Comparison of ENCODE assay signal across 10 cellular contexts in genomic region chr9:133195029-133195428, GRCh38. TPM values are rescaled to one million over a fixed set of nuclear protein-coding genes. Genes with fewer than 3 reads are reported as not detected.
"Had no signal": no experiment of that assay in that cellular context is flagged by ENCODE, and none has a peak within 500 bp of the region (broad histone marks: within the 10 kb centered on the region; RNA-seq: fewer than 3 reads in every experiment).

No MANE protein-coding gene starts in this region.

- DNase-seq: IMR-90, KBM-7, KG1 had no signal

- H3K4me2 ChIP-seq: KMS-11 had no signal

- H3K9ac ChIP-seq: KMS-11 had no signal

- ATAC-seq: HepG2 had no signal

- FAIRE-seq: HepG2, HTR-8/SVneo had no signal

- H3K27ac ChIP-seq: HL-60, KMS-11 had no signal

RNA-seq across cellular contexts. Expression of gene OBP2B, which starts 14.0 kb away (rescaled TPM):
- total RNA-seq: HepG2, HT-29, HT1080, IMR-90 had no signal
- polyA plus RNA-seq: HepG2, IgD-negative memory B cell, IMR-90 had no signal

RNA-seq across cellular contexts. Expression of gene GBGT1, which starts 31.3 kb away (rescaled TPM):
- total RNA-seq: HepG2, HT-29 had no signal
- polyA plus RNA-seq: HepG2 had no signal
